In the genomic region with DNA sequence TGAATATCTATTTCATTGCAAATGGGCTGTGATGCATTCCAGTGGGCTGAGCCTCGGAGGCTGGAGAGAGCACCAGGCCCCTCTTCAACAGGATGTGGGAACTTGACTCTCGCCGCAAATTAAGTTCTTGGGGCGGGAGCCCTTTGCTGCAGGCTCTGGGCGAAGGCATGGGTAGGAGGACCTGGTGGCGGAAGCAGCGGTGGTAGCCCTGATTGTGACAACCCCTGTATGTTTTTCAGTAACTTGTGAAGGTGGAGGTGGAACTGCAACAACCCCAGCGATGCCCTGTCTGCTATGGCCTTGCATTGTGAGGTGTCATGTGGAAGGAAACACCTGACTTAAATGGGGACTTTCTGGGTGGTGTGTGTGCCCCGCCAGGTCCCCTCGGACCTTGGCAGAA, we compare ENCODE assay signal across 12 cellular contexts. TPM values are rescaled to one million over a fixed set of nuclear protein-coding genes. Genes with fewer than 3 reads are reported as not detected.
DNase-seq lines count a peak whose midpoint lies in the region; ATAC-seq, FAIRE-seq and TF ChIP-seq lines count a peak whose summit lies in the region.
"Had no signal": no experiment of that assay in that cellular context is flagged by ENCODE, and none has a peak within 500 bp of the region (broad histone marks: within the 10 kb centered on the region; RNA-seq: fewer than 3 reads in every experiment).

No MANE protein-coding gene starts in this region.

- H3K4me1 ChIP-seq in GM12878 (ENCODE audit: control insufficient read depth, insufficient read depth, low read length), result no peaks in the 10 kb centered on the region
- H3K4me1 ChIP-seq: thyroid gland had no signal

- TF ChIP-seq POLR2A in GM12878 (IDR thresholded peaks at IDR 0.05; ENCODE audit: low read depth, low read length), result no peak

- H3K27ac ChIP-seq in GM12878 (ENCODE audit: control insufficient read depth, insufficient read depth), result no peak overlapping the region
- H3K27ac ChIP-seq: thyroid gland had no signal

- no peaks in the 10 kb centered on the region; the same call in 2 of the 3 replicates for H3K9me3 ChIP-seq in GM12878 (replicated peaks; ENCODE audit: control insufficient read depth, insufficient read depth, low read length)
- H3K9me3 ChIP-seq: thyroid gland had no signal

- CTCF ChIA-PET in GM12878 (lab: Yijun Ruan, JAX), result no interaction called here

- FAIRE-seq in GM12878 (lab: Jason Lieb, UNC), result no peak
- FAIRE-seq: astrocyte, keratinocyte had no signal

- no peak overlapping the region for H3K4me3 ChIP-seq in GM12878
- H3K4me3 ChIP-seq: thyroid gland had no signal

- no peak overlapping the region for H3K4me2 ChIP-seq in GM12878 (ENCODE audit: control insufficient read depth, insufficient read depth)

- intact Hi-C loops in GM12878 (cut with micrococcal nuclease; ENCODE audit: unreplicated experiment), result loop anchor here (10.0 kb wide), 2 partner anchors 165 to 215 kb away; no protein-coding TSS in a partner anchor

- BruUV-seq in GM12878 (replicated peaks; lab: Mats Ljungman, UMichigan), result no TSS peak

- TF ChIP-seq CTCF in GM12878 (IDR thresholded peaks at IDR 0.05 in 2 of 3, conservative IDR thresholded peaks at IDR 0.05 in 1 of 3; ENCODE audit: control insufficient read depth in 2 of 3, extremely low read depth in 1 of 3, insufficient read depth in 1 of 3, low read depth in 3 of 3, low read length in 3 of 3), result no peak

- in situ Hi-C loops in GM12878 (cut with MboI), result loop anchor here (10.0 kb wide), 1 partner anchor 335 kb away; no protein-coding TSS in a partner anchor

- peak; percentile 16 to 64 (median 45) for DNase-seq in activated CD4-positive, CD25-positive, alpha-beta regulatory T cell (lab: John Stamatoyannopoulos, UW)
- no peak for DNase-seq in GM12878 (ENCODE audit: low read depth, low spot score)
- DNase-seq in stimulated activated CD8-positive, alpha-beta memory T cell treated with anti-CD3 and anti-CD28 coated beads, Interleukin-4, amount 100 ng/mL, for 24 hours (ENCODE audit: low read depth), result peak; percentile 59
- no peak for DNase-seq in NCI-H2107 treated with DMSO at 0.1 percent for 48 hours (lab: John Stamatoyannopoulos, UW; ENCODE audit: unreplicated experiment)
- DNase-seq in NCI-H2107 (lab: John Stamatoyannopoulos, UW), result no peak
- no peak for DNase-seq in RPMI8226
- no peak for DNase-seq in NCI-H524 (lab: John Stamatoyannopoulos, UW)

- no peaks in the 10 kb centered on the region for H3K79me2 ChIP-seq in GM12878 (ENCODE audit: control insufficient read depth, insufficient read depth, low read length)

- no peaks in the 10 kb centered on the region for H3K27me3 ChIP-seq in GM12878 (replicated peaks in 1 of 2; ENCODE audit: control insufficient read depth in 2 of 2, insufficient read depth in 2 of 2, low read length in 1 of 2)
- H3K27me3 ChIP-seq: thyroid gland had no signal

- no peaks in the 10 kb centered on the region for H4K20me1 ChIP-seq in GM12878 (ENCODE audit: control insufficient read depth, insufficient read depth)

- H2AFZ ChIP-seq in GM12878 (ENCODE audit: control insufficient read depth, low read depth, low read length), result peak overlapping the region; percentile 2; the same call in 1 of the 2 replicates

- SMC1A ChIA-PET in GM12878 (lab: Charles Lee; ENCODE audit: uncharacterized antibody, unreplicated experiment), result interaction anchor here (1.7 kb wide), 1 partner anchor 14 kb away, joined by 3 read pairs; no protein-coding TSS in a partner anchor

- H3K9ac ChIP-seq in GM12878 (ENCODE audit: control insufficient read depth, insufficient read depth, low read length), result no peak overlapping the region

- ATAC-seq in HG02678 (IDR thresholded peaks at IDR 0.05; ENCODE audit: unreplicated experiment) (peak; percentile 65), GM12878 (peak; percentile 21; the same call in 2 of the 3 replicates)

- H3K36me3 ChIP-seq in GM12878 (ENCODE audit: control insufficient read depth in 2 of 2, insufficient read depth in 2 of 2, low read length in 1 of 2), result no peaks in the 10 kb centered on the region
- H3K36me3 ChIP-seq: thyroid gland had no signal

- POLR2A ChIA-PET in GM12878 (lab: Charles Lee), result no interaction called here

- 19% methylated on average over 10 of the region's 10 CpGs for WGBS in GM12878 (ENCODE audit: insufficient coverage, insufficient replicate concordance, low lambda C conversion rate, missing lambda C conversion rate)

- no peak for TF ChIP-seq RAD21 in GM12878 (IDR thresholded peaks at IDR 0.05; ENCODE audit: insufficient read depth, low read depth, low read length)

- RAD21 ChIA-PET in GM12878 (lab: Charles Lee; ENCODE audit: unreplicated experiment), result no interaction called here

- no peak for TF ChIP-seq EP300 in GM12878 (IDR thresholded peaks at IDR 0.05; ENCODE audit: borderline replicate concordance in 1 of 2, control insufficient read depth in 1 of 2, low read depth in 2 of 2, low read length in 2 of 2)

TF ChIP-seq in GM12878, 131 proteins besides CTCF, POLR2A, EP300 and RAD21 (continues in another document):
- TF ChIP-seq SMC3 (IDR thresholded peaks at IDR 0.05; ENCODE audit: borderline replicate concordance, low read length) (no peak), ZBED1 (IDR thresholded peaks at IDR 0.05; ENCODE audit: borderline replicate concordance) (no peak), CBFB (IDR thresholded peaks at IDR 0.05; ENCODE audit: low read depth) (no peak), MTA2 (IDR thresholded peaks at IDR 0.05; ENCODE audit: low read depth) (no peak), NFIC (IDR thresholded peaks at IDR 0.05; ENCODE audit: low read depth, low read length) (no peak), DPF2 (IDR thresholded peaks at IDR 0.05) (no peak)
- TF ChIP-seq, protein P1, sequence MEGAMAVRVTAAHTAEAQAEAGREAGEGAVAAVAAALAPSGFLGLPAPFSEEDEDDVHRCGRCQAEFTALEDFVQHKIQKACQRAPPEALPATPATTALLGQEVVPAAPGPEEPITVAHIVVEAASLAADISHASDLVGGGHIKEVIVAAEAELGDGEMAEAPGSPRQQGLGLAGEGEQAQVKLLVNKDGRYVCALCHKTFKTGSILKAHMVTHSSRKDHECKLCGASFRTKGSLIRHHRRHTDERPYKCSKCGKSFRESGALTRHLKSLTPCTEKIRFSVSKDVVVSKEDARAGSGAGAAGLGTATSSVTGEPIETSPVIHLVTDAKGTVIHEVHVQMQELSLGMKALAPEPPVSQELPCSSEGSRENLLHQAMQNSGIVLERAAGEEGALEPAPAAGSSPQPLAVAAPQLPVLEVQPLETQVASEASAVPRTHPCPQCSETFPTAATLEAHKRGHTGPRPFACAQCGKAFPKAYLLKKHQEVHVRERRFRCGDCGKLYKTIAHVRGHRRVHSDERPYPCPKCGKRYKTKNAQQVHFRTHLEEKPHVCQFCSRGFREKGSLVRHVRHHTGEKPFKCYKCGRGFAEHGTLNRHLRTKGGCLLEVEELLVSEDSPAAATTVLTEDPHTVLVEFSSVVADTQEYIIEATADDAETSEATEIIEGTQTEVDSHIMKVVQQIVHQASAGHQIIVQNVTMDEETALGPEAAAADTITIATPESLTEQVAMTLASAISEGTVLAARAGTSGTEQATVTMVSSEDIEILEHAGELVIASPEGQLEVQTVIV (IDR thresholded peaks at IDR 0.05; ENCODE audit: borderline replicate concordance, partially characterized antibody), result no peak
- TF ChIP-seq, protein P2, sequence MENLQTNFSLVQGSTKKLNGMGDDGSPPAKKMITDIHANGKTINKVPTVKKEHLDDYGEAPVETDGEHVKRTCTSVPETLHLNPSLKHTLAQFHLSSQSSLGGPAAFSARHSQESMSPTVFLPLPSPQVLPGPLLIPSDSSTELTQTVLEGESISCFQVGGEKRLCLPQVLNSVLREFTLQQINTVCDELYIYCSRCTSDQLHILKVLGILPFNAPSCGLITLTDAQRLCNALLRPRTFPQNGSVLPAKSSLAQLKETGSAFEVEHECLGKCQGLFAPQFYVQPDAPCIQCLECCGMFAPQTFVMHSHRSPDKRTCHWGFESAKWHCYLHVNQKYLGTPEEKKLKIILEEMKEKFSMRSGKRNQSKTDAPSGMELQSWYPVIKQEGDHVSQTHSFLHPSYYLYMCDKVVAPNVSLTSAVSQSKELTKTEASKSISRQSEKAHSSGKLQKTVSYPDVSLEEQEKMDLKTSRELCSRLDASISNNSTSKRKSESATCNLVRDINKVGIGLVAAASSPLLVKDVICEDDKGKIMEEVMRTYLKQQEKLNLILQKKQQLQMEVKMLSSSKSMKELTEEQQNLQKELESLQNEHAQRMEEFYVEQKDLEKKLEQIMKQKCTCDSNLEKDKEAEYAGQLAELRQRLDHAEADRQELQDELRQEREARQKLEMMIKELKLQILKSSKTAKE (IDR thresholded peaks at IDR 0.05; ENCODE audit: low read depth, poor library complexity, severe bottlenecking), result no peak
- TF ChIP-seq, protein P3, sequence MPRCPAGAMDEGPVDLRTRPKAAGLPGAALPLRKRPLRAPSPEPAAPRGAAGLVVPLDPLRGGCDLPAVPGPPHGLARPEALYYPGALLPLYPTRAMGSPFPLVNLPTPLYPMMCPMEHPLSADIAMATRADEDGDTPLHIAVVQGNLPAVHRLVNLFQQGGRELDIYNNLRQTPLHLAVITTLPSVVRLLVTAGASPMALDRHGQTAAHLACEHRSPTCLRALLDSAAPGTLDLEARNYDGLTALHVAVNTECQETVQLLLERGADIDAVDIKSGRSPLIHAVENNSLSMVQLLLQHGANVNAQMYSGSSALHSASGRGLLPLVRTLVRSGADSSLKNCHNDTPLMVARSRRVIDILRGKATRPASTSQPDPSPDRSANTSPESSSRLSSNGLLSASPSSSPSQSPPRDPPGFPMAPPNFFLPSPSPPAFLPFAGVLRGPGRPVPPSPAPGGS (IDR thresholded peaks at IDR 0.05; ENCODE audit: borderline replicate concordance, insufficient read depth, low read depth, low read length, poor library complexity, severe bottlenecking), result no peak

RNA-seq across cellular contexts. Expression of a gene that starts 9.4 kb away (rescaled TPM):
- total RNA-seq in GM12878 (2013; cell fraction: nucleolus; rRNA removed), result 43.4 and 50.7 TPM in 2 replicates
- 0.06 and 0.27 TPM in 2 replicates for total RNA-seq in GM12878 (2014; rRNA removed)
- total RNA-seq in GM12878 (2014; rRNA removed; fragmentation: Illumina TruSeq; extraction: Trizol), result 0.40 and 0.55 TPM in 2 replicates
- 0.26 and 0.56 TPM in 2 replicates for total RNA-seq in GM12878 (2021)
- 0.22 TPM for polyA plus RNA-seq in GM12878 (2011; ENCODE audit: low read depth)
- 4.3 and 5.8 TPM in 2 replicates for polyA plus RNA-seq in GM12878 (2011; rRNA removed)
- polyA plus RNA-seq in GM12878 (2011; cell fraction: cytosol; rRNA removed), result 1.3 and 1.7 TPM in 2 replicates
- 2.9 and 3.2 TPM in 2 replicates for polyA plus RNA-seq in GM12878 (2011; cell fraction: nucleus; rRNA removed)
- polyA plus RNA-seq in GM12878 (2012), result 1.6 and 2.8 TPM in 2 replicates
- polyA plus RNA-seq in GM12878 (2014; fragmentation: Illumina TruSeq; extraction: Trizol), result 0.10 and 0.18 TPM in 2 replicates
- polyA plus RNA-seq in GM12878 (2014; fragmentation: Nextera tagmentation; extraction: Ambion mirVana), result under 1 TPM; 0.24 to 0.92 TPM
- polyA plus RNA-seq in GM12878 (2014; rRNA removed), result 0.05 and 0.17 TPM in 2 replicates
- polyA plus RNA-seq in GM12878 (2016; fragmentation: Nextera tagmentation; extraction: Ambion mirVana), result not detected
- 2.0 and 2.1 TPM in 2 replicates for polyA minus RNA-seq in GM12878 (2011; rRNA and poly(A)+ RNA removed)
- 0.67 and 1.5 TPM in 2 replicates for polyA minus RNA-seq in GM12878 (2011; cell fraction: cytosol; rRNA and poly(A)+ RNA removed)
- 3.6 and 4.4 TPM in 2 replicates for polyA minus RNA-seq in GM12878 (2011; cell fraction: nucleus; rRNA and poly(A)+ RNA removed)
- total RNA-seq: LHCN-M2 had no signal

Comparison
In these comparisons a context has a peak if more than half of its experiments do, and no peak if none do; other contexts are left out.
1. DNase-seq: peak in activated CD4-positive, CD25-positive, alpha-beta regulatory T cell (4 of 4) and stimulated activated CD8-positive, alpha-beta memory T cell treated with anti-CD3 and anti-CD28 coated beads, Interleukin-4, amount 100 ng/mL, for 24 hours (single experiment); none in GM12878 (single experiment), NCI-H2107 treated with DMSO at 0.1 percent for 48 hours (single experiment), NCI-H2107 (single experiment), RPMI8226 (single experiment) and NCI-H524 (0 of 2).